17 cellular contexts compared by ENCODE assay signal in genomic region chr2:147630585-147630984, GRCh38.
DNase-seq lines count a peak whose midpoint lies in the region; ATAC-seq lines count a peak whose summit lies in the region.
"Had no signal": no experiment of that assay in that cellular context is flagged by ENCODE, and none has a peak within 500 bp of the region (broad histone marks: within the 10 kb centered on the region; RNA-seq: fewer than 3 reads in every experiment).

No MANE protein-coding gene starts in this region.

- H3K36me3 Mint-ChIP-seq in activated T-helper 1 cell treated with anti-CD3 and anti-CD28 coated beads, Interleukin-12 subunit alpha, Interleukin-12 subunit beta, Interleukin-2, Interleukin-4 antibody, amounts not matched to agents 30 ng/mL and 10 ng/mL and 1 ng/mL, durations not matched to agents 14 hours and 24 hours and 36 hours (ENCODE audit: low read depth) = no peaks in the 10 kb centered on the region
- no peaks in the 10 kb centered on the region for H3K36me3 Mint-ChIP-seq in naive thymus-derived CD8-positive, alpha-beta T cell
- H3K36me3 Mint-ChIP-seq: WTC11 had no signal

- POLR2A ChIA-PET in naive thymus-derived CD8-positive, alpha-beta T cell (lab: Charles Lee) = no interaction called here

- peaks cover 22% of the 10 kb centered on the region for H3K4me1 Mint-ChIP-seq in activated T-helper 1 cell treated with anti-CD3 and anti-CD28 coated beads, Interleukin-12 subunit alpha, Interleukin-12 subunit beta, Interleukin-2, Interleukin-4 antibody, amounts not matched to agents 30 ng/mL and 10 ng/mL and 1 ng/mL, durations not matched to agents 14 hours and 24 hours and 36 hours (ENCODE audit: low read depth)
- H3K4me1 Mint-ChIP-seq in naive thymus-derived CD8-positive, alpha-beta T cell = peaks cover 0 to 21% (median 13%) of the 10 kb centered on the region in 4 donors
- H3K4me1 Mint-ChIP-seq: WTC11 had no signal

- peak in 1 of 2 donors; percentile 39 for ATAC-seq in naive thymus-derived CD8-positive, alpha-beta T cell
- ATAC-seq in HG02798 (IDR thresholded peaks at IDR 0.05; ENCODE audit: poor library complexity, unreplicated experiment) (no peak), HG02970 (IDR thresholded peaks at IDR 0.05; ENCODE audit: low FRiP score, unreplicated experiment) (no peak), HG02884 (IDR thresholded peaks at IDR 0.05; ENCODE audit: unreplicated experiment) (no peak)
- ATAC-seq: right lobe of liver, Right ventricle myocardium inferior, WTC11 had no signal

- H3K27ac Mint-ChIP-seq in activated T-helper 1 cell treated with anti-CD3 and anti-CD28 coated beads, Interleukin-12 subunit alpha, Interleukin-12 subunit beta, Interleukin-2, Interleukin-4 antibody, amounts not matched to agents 30 ng/mL and 10 ng/mL and 1 ng/mL, durations not matched to agents 14 hours and 24 hours and 36 hours = peak overlapping the region; percentile 74
- peak overlapping the region in 7 of 10 donors; percentile 4 to 59 (median 22) for H3K27ac Mint-ChIP-seq in naive thymus-derived CD8-positive, alpha-beta T cell
- H3K27ac Mint-ChIP-seq: nephron, WTC11 had no signal

- peaks cover 5% of the 10 kb centered on the region for H3K9me3 Mint-ChIP-seq in activated T-helper 1 cell treated with anti-CD3 and anti-CD28 coated beads, Interleukin-12 subunit alpha, Interleukin-12 subunit beta, Interleukin-2, Interleukin-4 antibody, amounts not matched to agents 30 ng/mL and 10 ng/mL and 1 ng/mL, durations not matched to agents 14 hours and 24 hours and 36 hours
- no peaks in the 10 kb centered on the region for H3K9me3 Mint-ChIP-seq in naive thymus-derived CD8-positive, alpha-beta T cell
- H3K9me3 Mint-ChIP-seq: nephron, WTC11 had no signal

- intact Hi-C loops in activated T-helper 1 cell treated with anti-CD3 and anti-CD28 coated beads, Interleukin-12 subunit alpha, Interleukin-12 subunit beta, Interleukin-2, Interleukin-4 antibody, amounts not matched to agents 30 ng/mL and 10 ng/mL and 1 ng/mL, durations not matched to agents 14 hours and 24 hours and 36 hours (cut with micrococcal nuclease) = loop anchor here (1.0 to 10.0 kb wide), 4 partner anchors 214 to 894 kb away; partner anchors contain the start of genes ACVR2A, MBD5 and ORC4

- DNase-seq in SIG-M5 treated with dmso at 0.1 percent for 504 hours (lab: John Stamatoyannopoulos, UW; ENCODE audit: unreplicated experiment) = peak; percentile 29
- DNase-seq in SIG-M5 (lab: John Stamatoyannopoulos, UW) = no peak
- DNase-seq in Kasumi-1 (lab: John Stamatoyannopoulos, UW) = peak; percentile 54 to 64
- no peak for DNase-seq in activated T-helper 1 cell treated with anti-CD3 and anti-CD28 coated beads, Interleukin-12 subunit alpha, Interleukin-12 subunit beta, Interleukin-2, Interleukin-4 antibody, amounts not matched to agents 30 ng/mL and 10 ng/mL and 1 ng/mL, durations not matched to agents 14 hours and 24 hours and 36 hours (ENCODE audit: low spot score)
- DNase-seq in naive thymus-derived CD8-positive, alpha-beta T cell = peak in 1 of 10 donors; percentile 8
- DNase-seq: 8988T, cortex of kidney, NCI-H1092 treated with DMSO at 0.1 percent for 48 hours, NCI-H526 treated with DMSO at 0.1 percent for 48 hours, right lobe of liver, tibial artery had no signal

- H3K4me3 Mint-ChIP-seq in activated T-helper 1 cell treated with anti-CD3 and anti-CD28 coated beads, Interleukin-12 subunit alpha, Interleukin-12 subunit beta, Interleukin-2, Interleukin-4 antibody, amounts not matched to agents 30 ng/mL and 10 ng/mL and 1 ng/mL, durations not matched to agents 14 hours and 24 hours and 36 hours = no peak overlapping the region
- H3K4me3 Mint-ChIP-seq in naive thymus-derived CD8-positive, alpha-beta T cell = peak overlapping the region in 3 of 10 donors; percentile 1 to 47 (median 43)
- H3K4me3 Mint-ChIP-seq: nephron, WTC11 had no signal

- H3K27me3 Mint-ChIP-seq in activated T-helper 1 cell treated with anti-CD3 and anti-CD28 coated beads, Interleukin-12 subunit alpha, Interleukin-12 subunit beta, Interleukin-2, Interleukin-4 antibody, amounts not matched to agents 30 ng/mL and 10 ng/mL and 1 ng/mL, durations not matched to agents 14 hours and 24 hours and 36 hours (ENCODE audit: insufficient read depth) = no peaks in the 10 kb centered on the region
- H3K27me3 Mint-ChIP-seq in naive thymus-derived CD8-positive, alpha-beta T cell = no peaks in the 10 kb centered on the region

Comparison
In these comparisons a context has a peak if more than half of its experiments do, and no peak if none do; other contexts are left out.
1. DNase-seq: peak in SIG-M5 treated with dmso at 0.1 percent for 504 hours (single experiment) and Kasumi-1 (2 of 2); none in SIG-M5 (single experiment) and activated T-helper 1 cell treated with anti-CD3 and anti-CD28 coated beads, Interleukin-12 subunit alpha, Interleukin-12 subunit beta, Interleukin-2, Interleukin-4 antibody, amounts not matched to agents 30 ng/mL and 10 ng/mL and 1 ng/mL, durations not matched to agents 14 hours and 24 hours and 36 hours (single experiment).